In genomic region chrX:47226071-47226470, GRCh38 we compare ENCODE assay signal across 20 cellular contexts. TPM values are rescaled to one million over a fixed set of nuclear protein-coding genes. Genes with fewer than 3 reads are reported as not detected.
A peak's percentile ranks its signal among the peaks of the same experiment; 100 is the strongest.
DNase-seq lines count a peak whose midpoint lies in the region; ATAC-seq, FAIRE-seq and TF ChIP-seq lines count a peak whose summit lies in the region.
"Had no signal": no experiment of that assay in that cellular context is flagged by ENCODE, and none has a peak within 500 bp of the region (broad histone marks: within the 10 kb centered on the region; RNA-seq: fewer than 3 reads in every experiment).

No MANE protein-coding gene starts in this region.

- H3K4me2 ChIP-seq in astrocyte (ENCODE audit: low read length): no peak overlapping the region
- H3K4me2 ChIP-seq: KMS-11 had no signal

- H3K36me3 ChIP-seq in HEK293 (ENCODE audit: control insufficient read depth in 2 of 2, insufficient read depth in 1 of 2, low read length in 2 of 2) (peaks cover 54 to 87% of the 10 kb centered on the region in 2 experiments), astrocyte (ENCODE audit: insufficient read depth, low read length) (peaks cover 8% of the 10 kb centered on the region)

- POLR2A ChIA-PET in HEK293 (lab: Yijun Ruan, JAX) (interaction anchor here (1.4 kb wide), 1 partner anchor 8 kb away, joined by 10 read pairs; the partner anchor contains the start of gene CDK16), GM10248 (lab: Yijun Ruan, JAX) (no interaction called here)

- DNase-seq in CD14-positive monocyte (ENCODE audit: low spot score) (no peak), astrocyte (ENCODE audit: low read depth) (no peak), mesenteric fat pad (ENCODE audit: low spot score) (peak; percentile 82), KBM-7 (no peak), GM10248 (ENCODE audit: extremely low spot score) (no peak)
- DNase-seq: ACHN; AML-193; CD4-positive, alpha-beta memory T cell; DMS153; DMS79; GF-D8; H9 had no signal

- no peak overlapping the region for H3K9ac ChIP-seq in astrocyte (ENCODE audit: low read length)
- H3K9ac ChIP-seq: KMS-11 had no signal

- H3K79me2 ChIP-seq in astrocyte (ENCODE audit: insufficient read depth, low read length): peaks cover 20% of the 10 kb centered on the region

- H3K9me3 ChIP-seq in HEK293 (ENCODE audit: control insufficient read depth, insufficient read depth, low read depth, low read length): no peaks in the 10 kb centered on the region
- no peaks in the 10 kb centered on the region for H3K9me3 ChIP-seq in astrocyte (ENCODE audit: insufficient read depth, low read depth, low read length)

- H3K4me1 ChIP-seq in HEK293 (ENCODE audit: control insufficient read depth, insufficient read depth, low read length) (no peaks in the 10 kb centered on the region), astrocyte (ENCODE audit: insufficient read depth, low read length) (no peaks in the 10 kb centered on the region)

- no peaks in the 10 kb centered on the region for H3K27me3 ChIP-seq in astrocyte (ENCODE audit: insufficient read depth, low read length)

- H3K27ac Mint-ChIP-seq in CD14-positive monocyte: peak overlapping the region in 4 of 7 donors; percentile 1 to 69 (median 56)
- peak overlapping the region; percentile 82 for H3K27ac Mint-ChIP-seq in astrocyte (ENCODE audit: unreplicated experiment)
- no peak overlapping the region for H3K27ac Mint-ChIP-seq in activated T-helper 17 cell treated with anti-CD3 and anti-CD28 coated beads, Interleukin-2, amount 50 U/mL, for 72 hours
- H3K27ac Mint-ChIP-seq: H9 had no signal

- no peak for ATAC-seq in GM21619 (IDR thresholded peaks at IDR 0.05; ENCODE audit: unreplicated experiment)
- no peak for ATAC-seq in activated T-helper 17 cell treated with anti-CD3 and anti-CD28 coated beads, Interleukin-2, amount 50 U/mL, for 72 hours (replicated peaks)
- ATAC-seq: GM12878 had no signal

- peaks cover 0 to 9% (median 0%) of the 10 kb centered on the region in 7 donors for H3K9me3 Mint-ChIP-seq in CD14-positive monocyte
- peaks cover 1% of the 10 kb centered on the region for H3K9me3 Mint-ChIP-seq in astrocyte (ENCODE audit: unreplicated experiment)
- H3K9me3 Mint-ChIP-seq in activated T-helper 17 cell treated with anti-CD3 and anti-CD28 coated beads, Interleukin-2, amount 50 U/mL, for 72 hours: no peaks in the 10 kb centered on the region
- H3K9me3 Mint-ChIP-seq: H9 had no signal

- in situ Hi-C loops in KBM-7 (cut with MboI; ENCODE audit: low pct_unique_long_range_greater_than_20kb, low sequenced_read_pairs): no loop called here

- TF ChIP-seq CTCF in CD14-positive monocyte (IDR thresholded peaks at IDR 0.05): no peak
- no peak for TF ChIP-seq CTCF in HEK293 (tag by site-specific recombination; IDR thresholded peaks at IDR 0.05)
- no peak for TF ChIP-seq CTCF in astrocyte (IDR thresholded peaks at IDR 0.05; ENCODE audit: insufficient read depth, low read depth, low read length)
- no peak for TF ChIP-seq CTCF in GM10248 (IDR thresholded peaks at IDR 0.05; ENCODE audit: control extremely low read depth, extremely low read depth, low read depth, missing control alignments)

- FAIRE-seq in astrocyte (lab: Jason Lieb, UNC): no peak
- FAIRE-seq: A204.1, GM12878, H1 had no signal

- H3K4me1 Mint-ChIP-seq in CD14-positive monocyte (peaks cover 11% of the 10 kb centered on the region), astrocyte (ENCODE audit: low read depth, unreplicated experiment) (peaks cover under 1% of the 10 kb centered on the region)
- H3K4me1 Mint-ChIP-seq in activated T-helper 17 cell treated with anti-CD3 and anti-CD28 coated beads, Interleukin-2, amount 50 U/mL, for 72 hours: peaks cover 5% of the 10 kb centered on the region
- H3K4me1 Mint-ChIP-seq: H9 had no signal

- CTCF ChIA-PET in HEK293 (lab: Yijun Ruan, JAX): no interaction called here
- CTCF ChIA-PET in GM10248 (lab: Yijun Ruan, JAX): no interaction called here

- no peak overlapping the region for H2AFZ ChIP-seq in astrocyte (ENCODE audit: low read depth, low read length)

- H3K36me3 Mint-ChIP-seq in CD14-positive monocyte (peaks cover 47 to 83% of the 10 kb centered on the region in 2 donors), astrocyte (ENCODE audit: low read depth, unreplicated experiment) (no peaks in the 10 kb centered on the region)
- peaks cover 80% of the 10 kb centered on the region for H3K36me3 Mint-ChIP-seq in activated T-helper 17 cell treated with anti-CD3 and anti-CD28 coated beads, Interleukin-2, amount 50 U/mL, for 72 hours (ENCODE audit: low read depth)

- H4K20me1 ChIP-seq in astrocyte (ENCODE audit: insufficient read depth, low read length): peaks cover 13% of the 10 kb centered on the region

- H3K4me3 Mint-ChIP-seq in CD14-positive monocyte: no peak overlapping the region
- H3K4me3 Mint-ChIP-seq in astrocyte (ENCODE audit: unreplicated experiment): no peak overlapping the region
- H3K4me3 Mint-ChIP-seq in activated T-helper 17 cell treated with anti-CD3 and anti-CD28 coated beads, Interleukin-2, amount 50 U/mL, for 72 hours: no peak overlapping the region
- H3K4me3 Mint-ChIP-seq: CD4-positive, alpha-beta memory T cell; H9 had no signal

- H3K4me3 ChIP-seq in HEK293 (ENCODE audit: low read depth, low read length) (no peak overlapping the region), astrocyte (ENCODE audit: insufficient read depth, low read depth, low read length) (no peak overlapping the region)
- H3K4me3 ChIP-seq: GM12878 had no signal

- intact Hi-C loops in CD14-positive monocyte (cut with micrococcal nuclease): no loop called here

- H3K27me3 Mint-ChIP-seq in CD14-positive monocyte (ENCODE audit: low read depth in 3 of 3): peaks cover 0 to 39% (median 0%) of the 10 kb centered on the region in 3 donors
- H3K27me3 Mint-ChIP-seq in astrocyte (ENCODE audit: low read depth, unreplicated experiment): no peaks in the 10 kb centered on the region
- H3K27me3 Mint-ChIP-seq in activated T-helper 17 cell treated with anti-CD3 and anti-CD28 coated beads, Interleukin-2, amount 50 U/mL, for 72 hours: no peaks in the 10 kb centered on the region
- H3K27me3 Mint-ChIP-seq: CD4-positive, alpha-beta memory T cell had no signal

- H3K27ac ChIP-seq in HEK293 (ENCODE audit: extremely low read depth, low read depth, low read length) (no peak overlapping the region), astrocyte (ENCODE audit: low read depth, low read length) (no peak overlapping the region)
- H3K27ac ChIP-seq: C4-2B, KMS-11 had no signal

TF ChIP-seq in HEK293, 187 proteins besides CTCF, POLR2A, EP300 and RAD21:
- TF ChIP-seq GLIS2 (tag by site-specific recombination; IDR thresholded peaks at IDR 0.05) (peak; percentile 43; the same call in 1 of the 2 replicates), ZNF560 (tag by site-specific recombination; IDR thresholded peaks at IDR 0.05; ENCODE audit: borderline replicate concordance) (no peak), ZBTB44 (tag by site-specific recombination; IDR thresholded peaks at IDR 0.05) (no peak), SCRT2 (tag by site-specific recombination; IDR thresholded peaks at IDR 0.05) (no peak)

RNA-seq across cellular contexts. Expression of gene USP11, which starts 6.7 kb away (rescaled TPM):
- 1 to 10 TPM; 6.7 to 8.8 TPM for polyA plus RNA-seq in CD14-positive monocyte
- total RNA-seq in astrocyte: 75.7 and 80.8 TPM in 2 replicates
- 42.2 TPM for total RNA-seq in mesenteric fat pad
- 10 to 100 TPM; 24.0 to 26.6 TPM for total RNA-seq in activated T-helper 17 cell treated with anti-CD3 and anti-CD28 coated beads, Interleukin-2, amount 50 U/mL, for 72 hours

RNA-seq across cellular contexts. Expression of gene CDK16, which starts 7.6 kb away (rescaled TPM):
- polyA plus RNA-seq in CD14-positive monocyte: 10 to 100 TPM in 1 of 2 donors, 1 to 10 TPM in 1; 7.3 to 14.1 TPM
- 110 and 128 TPM in 2 replicates for total RNA-seq in astrocyte
- total RNA-seq in mesenteric fat pad: 80.6 TPM
- total RNA-seq in activated T-helper 17 cell treated with anti-CD3 and anti-CD28 coated beads, Interleukin-2, amount 50 U/mL, for 72 hours: 10 to 100 TPM; 58.3 to 71.5 TPM

RNA-seq across cellular contexts. Expression of gene UBA1, which starts 32.4 kb away (rescaled TPM):
- 100 to 1,000 TPM; 125 to 150 TPM for polyA plus RNA-seq in CD14-positive monocyte
- total RNA-seq in astrocyte: 232 and 244 TPM in 2 replicates
- total RNA-seq in mesenteric fat pad: 189 TPM
- total RNA-seq in activated T-helper 17 cell treated with anti-CD3 and anti-CD28 coated beads, Interleukin-2, amount 50 U/mL, for 72 hours: 100 to 1,000 TPM; 227 to 255 TPM
